In the genomic region with DNA sequence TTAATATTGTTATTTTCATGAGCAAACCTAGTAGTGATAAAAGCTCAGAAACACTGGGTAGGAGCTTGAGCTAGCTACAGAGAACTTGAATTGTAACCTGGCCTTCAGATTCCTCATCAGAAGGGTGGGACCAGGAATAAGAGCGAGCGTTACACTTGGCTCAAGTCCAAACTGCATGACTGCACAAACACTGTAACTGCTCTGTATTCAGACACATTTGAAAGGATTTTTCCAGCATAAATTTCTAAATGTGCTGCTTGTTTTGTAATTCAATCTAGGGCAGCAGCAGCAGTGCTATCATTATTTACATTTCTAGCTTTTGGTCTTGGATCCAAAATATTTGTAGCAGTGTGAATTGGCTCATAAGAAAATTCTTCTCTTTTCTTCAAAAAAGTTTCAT, we compare ENCODE assay signal across 11 cellular contexts.
A peak's percentile ranks its signal among the peaks of the same experiment; 100 is the strongest.
DNase-seq lines count a peak whose midpoint lies in the region; TF ChIP-seq lines count a peak whose summit lies in the region.
"Had no signal": no experiment of that assay in that cellular context is flagged by ENCODE, and none has a peak within 500 bp of the region (broad histone marks: within the 10 kb centered on the region; RNA-seq: fewer than 3 reads in every experiment).

No MANE protein-coding gene starts in this region.

- CTCF ChIA-PET in RWPE1 (lab: Yijun Ruan, JAX): no interaction called here

- DNase-seq in HT1080 (ENCODE audit: low read depth) (peak; percentile 50), NCI-H2196 treated with DMSO at 0.1 percent for 48 hours (lab: John Stamatoyannopoulos, UW; ENCODE audit: unreplicated experiment) (peak; percentile 19), choroid plexus epithelial cell (ENCODE audit: low read depth) (peak; percentile 30), ovary (peak in 4 of 5 donors; percentile 20 to 49 (median 36)), NCI-H1694 treated with DMSO at 0.1 percent for 48 hours (lab: John Stamatoyannopoulos, UW) (no peak), RWPE1 (ENCODE audit: low spot score) (no peak)
- no peak for DNase-seq in effector CD8-positive, alpha-beta T cell (lab: John Stamatoyannopoulos, UW)
- DNase-seq in stimulated activated CD4-positive, alpha-beta T cell treated with anti-CD3 and anti-CD28 coated beads, Interleukin-2, amount 100 ng/mL, for 48 hours: no peak
- DNase-seq: esophagus squamous epithelium, NCI-H226, WERI-Rb-1 had no signal

- no peaks in the 10 kb centered on the region for H3K27me3 ChIP-seq in ovary
- H3K27me3 ChIP-seq: esophagus squamous epithelium had no signal

- H3K4me3 ChIP-seq in choroid plexus epithelial cell (ENCODE audit: low read depth, low read length) (no peak overlapping the region), ovary (no peak overlapping the region)
- H3K4me3 ChIP-seq: esophagus squamous epithelium had no signal

- WGBS in ovary, 3 donors: 9 to 23% (median 18%) methylated on average over 2 of the region's 2 CpGs

- no peaks in the 10 kb centered on the region for H3K4me1 ChIP-seq in ovary (ENCODE audit: insufficient read depth)

- TF ChIP-seq CTCF in choroid plexus epithelial cell (conservative IDR thresholded peaks at IDR 0.05; ENCODE audit: low read depth, low read length): no peak
- TF ChIP-seq CTCF in ovary (IDR thresholded peaks at IDR 0.05): no peak
- TF ChIP-seq CTCF in RWPE1 (conservative IDR thresholded peaks at IDR 0.05; ENCODE audit: low read depth): no peak

- no peaks in the 10 kb centered on the region for H3K9me3 ChIP-seq in ovary

- H3K36me3 ChIP-seq in ovary: no peaks in the 10 kb centered on the region
- H3K36me3 ChIP-seq: esophagus squamous epithelium, WERI-Rb-1 had no signal

- no peak for TF ChIP-seq EP300 in ovary (IDR thresholded peaks at IDR 0.05)

- POLR2A ChIA-PET in RWPE1 (lab: Yijun Ruan, JAX; ENCODE audit: low non-redundant PET): no interaction called here

- TF ChIP-seq POLR2A in ovary (IDR thresholded peaks at IDR 0.05): no peak

- no peak overlapping the region for H3K27ac ChIP-seq in ovary
- H3K27ac ChIP-seq in RWPE1: no peak overlapping the region
- H3K27ac ChIP-seq: esophagus squamous epithelium, WERI-Rb-1 had no signal

- intact Hi-C loops in ovary (cut with DNase I): no loop called here

Comparison
In these comparisons a context has a peak if more than half of its experiments do, and no peak if none do; other contexts are left out.
1. DNase-seq: peak in HT1080 (single experiment), NCI-H2196 treated with DMSO at 0.1 percent for 48 hours (single experiment), choroid plexus epithelial cell (single experiment) and ovary (4 of 5); none in NCI-H1694 treated with DMSO at 0.1 percent for 48 hours (single experiment), RWPE1 (single experiment), effector CD8-positive, alpha-beta T cell (single experiment) and stimulated activated CD4-positive, alpha-beta T cell treated with anti-CD3 and anti-CD28 coated beads, Interleukin-2, amount 100 ng/mL, for 48 hours (0 of 2).